ENCODE assay signal across 29 cellular contexts in genomic region chr15:34883042-34883441, GRCh38.
"Had no signal": no experiment of that assay in that cellular context is flagged by ENCODE, and none has a peak within 500 bp of the region (broad histone marks: within the 10 kb centered on the region; RNA-seq: fewer than 3 reads in every experiment).

No MANE protein-coding gene starts in this region.

- H3K9me3 Mint-ChIP-seq: activated naive CD4-positive, alpha-beta T cell treated with anti-CD3 and anti-CD28 coated beads, Interleukin-2, amount 10 ng/mL, durations not matched to agents 7 days and 5 days; activated naive CD8-positive, alpha-beta T cell treated with anti-CD3 and anti-CD28 coated beads, Interleukin-2, amount 10 ng/mL, durations not matched to agents 7 days and 5 days; activated T-cell treated with anti-CD3 and anti-CD28 coated beads, Interleukin-2, amount 50 U/mL, for 72 hours; mesothelial cell of epicardium; naive thymus-derived CD4-positive, alpha-beta T cell; neural crest cell; stimulated activated memory B cell treated with anti-CD40 and anti-IgM and Interleukin-4, amounts not matched to agents 10 μg/mL and 1 μg/mL and 100 μg/mL, for 72 hours; stimulated activated naive CD8-positive, alpha-beta T cell treated with anti-CD3 and anti-CD28 coated beads, Interleukin-15, amount 100 ng/mL, for 72 hours had no signal

- H3K4me3 Mint-ChIP-seq: activated CD4-positive, alpha-beta T cell treated with anti-CD3 and anti-CD28 coated beads for 36 hours; activated naive CD4-positive, alpha-beta T cell treated with anti-CD3 and anti-CD28 coated beads, Interleukin-2, amount 10 ng/mL, durations not matched to agents 7 days and 5 days; activated naive CD8-positive, alpha-beta T cell treated with anti-CD3 and anti-CD28 coated beads, Interleukin-2, amount 10 ng/mL, durations not matched to agents 7 days and 5 days; activated T-cell treated with anti-CD3 and anti-CD28 coated beads, Interleukin-2, amount 50 U/mL, for 72 hours; mesothelial cell of epicardium; naive thymus-derived CD4-positive, alpha-beta T cell; neural crest cell; stimulated activated memory B cell treated with anti-CD40 and anti-IgM and Interleukin-4, amounts not matched to agents 10 μg/mL and 1 μg/mL and 100 μg/mL, for 72 hours; stimulated activated naive CD8-positive, alpha-beta T cell treated with anti-CD3 and anti-CD28 coated beads, Interleukin-15, amount 100 ng/mL, for 72 hours had no signal

- H3K4me1 ChIP-seq: pancreas, prostate gland, sigmoid colon, thyroid gland, upper lobe of left lung had no signal

- DNase-seq: activated CD4-positive, alpha-beta T cell treated with anti-CD3 and anti-CD28 coated beads for 36 hours; activated CD4-positive, alpha-beta T cell treated with anti-CD3 and anti-CD28 coated beads, Interleukin-2, amount 50 U/mL, for 4 hours; activated CD4-positive, CD25-positive, alpha-beta regulatory T cell; activated naive CD4-positive, alpha-beta T cell treated with anti-CD3 and anti-CD28 coated beads, Interleukin-2, amount 10 ng/mL, durations not matched to agents 7 days and 5 days; activated naive CD8-positive, alpha-beta T cell treated with anti-CD3 and anti-CD28 coated beads, Interleukin-2, amount 10 ng/mL, durations not matched to agents 7 days and 5 days; activated T-cell treated with anti-CD3 and anti-CD28 coated beads for 4 hours; activated T-cell treated with anti-CD3 and anti-CD28 coated beads, Interleukin-2, amount 50 U/mL, for 72 hours; amniotic stem cell; caudate nucleus; head of caudate nucleus; hippocampal formation; kidney; left colon; naive thymus-derived CD4-positive, alpha-beta T cell; nucleus accumbens; pancreas; sigmoid colon; stimulated activated CD4-positive, alpha-beta T cell treated with anti-CD3 and anti-CD28 coated beads, Interleukin-1b, Interleukin-23, amount 100 ng/mL, for 48 hours; stimulated activated CD4-positive, alpha-beta T cell treated with anti-CD3 and anti-CD28 coated beads, Interleukin-4, amount 100 ng/mL, for 4 hours; stimulated activated CD8-positive, alpha-beta memory T cell treated with anti-CD3 and anti-CD28 coated beads, Interleukin-4, amount 100 ng/mL, for 48 hours; stimulated activated naive CD8-positive, alpha-beta T cell treated with anti-CD3 and anti-CD28 coated beads, Interleukin-15, amount 100 ng/mL, for 72 hours; thyroid gland; upper lobe of left lung had no signal

- H3K4me2 ChIP-seq: smooth muscle cell had no signal

- H3K27me3 Mint-ChIP-seq: activated CD4-positive, alpha-beta T cell treated with anti-CD3 and anti-CD28 coated beads for 36 hours; activated naive CD4-positive, alpha-beta T cell treated with anti-CD3 and anti-CD28 coated beads, Interleukin-2, amount 10 ng/mL, durations not matched to agents 7 days and 5 days; activated naive CD8-positive, alpha-beta T cell treated with anti-CD3 and anti-CD28 coated beads, Interleukin-2, amount 10 ng/mL, durations not matched to agents 7 days and 5 days; naive thymus-derived CD4-positive, alpha-beta T cell; stimulated activated memory B cell treated with anti-CD40 and anti-IgM and Interleukin-4, amounts not matched to agents 10 μg/mL and 1 μg/mL and 100 μg/mL, for 72 hours; stimulated activated naive CD8-positive, alpha-beta T cell treated with anti-CD3 and anti-CD28 coated beads, Interleukin-15, amount 100 ng/mL, for 72 hours had no signal

- FAIRE-seq: endothelial cell of umbilical vein, kidney, pancreas had no signal

- H3K27me3 ChIP-seq: pancreas, sigmoid colon, thyroid gland, upper lobe of left lung had no signal

- H3K27ac ChIP-seq: pancreas, prostate gland, sigmoid colon, thyroid gland, upper lobe of left lung had no signal

- H3K4me3 ChIP-seq: pancreas, prostate gland, sigmoid colon, smooth muscle cell, thyroid gland, upper lobe of left lung had no signal

- H3K4me1 Mint-ChIP-seq: activated naive CD4-positive, alpha-beta T cell treated with anti-CD3 and anti-CD28 coated beads, Interleukin-2, amount 10 ng/mL, durations not matched to agents 7 days and 5 days; activated naive CD8-positive, alpha-beta T cell treated with anti-CD3 and anti-CD28 coated beads, Interleukin-2, amount 10 ng/mL, durations not matched to agents 7 days and 5 days; mesothelial cell of epicardium; neural crest cell; stimulated activated memory B cell treated with anti-CD40 and anti-IgM and Interleukin-4, amounts not matched to agents 10 μg/mL and 1 μg/mL and 100 μg/mL, for 72 hours; stimulated activated naive CD8-positive, alpha-beta T cell treated with anti-CD3 and anti-CD28 coated beads, Interleukin-15, amount 100 ng/mL, for 72 hours had no signal

- H3K27ac Mint-ChIP-seq: activated CD4-positive, alpha-beta T cell treated with anti-CD3 and anti-CD28 coated beads for 36 hours; activated naive CD4-positive, alpha-beta T cell treated with anti-CD3 and anti-CD28 coated beads, Interleukin-2, amount 10 ng/mL, durations not matched to agents 7 days and 5 days; activated naive CD8-positive, alpha-beta T cell treated with anti-CD3 and anti-CD28 coated beads, Interleukin-2, amount 10 ng/mL, durations not matched to agents 7 days and 5 days; activated T-cell treated with anti-CD3 and anti-CD28 coated beads, Interleukin-2, amount 50 U/mL, for 72 hours; mesothelial cell of epicardium; naive thymus-derived CD4-positive, alpha-beta T cell; stimulated activated memory B cell treated with anti-CD40 and anti-IgM and Interleukin-4, amounts not matched to agents 10 μg/mL and 1 μg/mL and 100 μg/mL, for 72 hours; stimulated activated naive CD8-positive, alpha-beta T cell treated with anti-CD3 and anti-CD28 coated beads, Interleukin-15, amount 100 ng/mL, for 72 hours had no signal

- H3K9me3 ChIP-seq: pancreas, prostate gland, sigmoid colon, thyroid gland, upper lobe of left lung had no signal

- H3K36me3 ChIP-seq: prostate gland had no signal
